In the genomic region with DNA sequence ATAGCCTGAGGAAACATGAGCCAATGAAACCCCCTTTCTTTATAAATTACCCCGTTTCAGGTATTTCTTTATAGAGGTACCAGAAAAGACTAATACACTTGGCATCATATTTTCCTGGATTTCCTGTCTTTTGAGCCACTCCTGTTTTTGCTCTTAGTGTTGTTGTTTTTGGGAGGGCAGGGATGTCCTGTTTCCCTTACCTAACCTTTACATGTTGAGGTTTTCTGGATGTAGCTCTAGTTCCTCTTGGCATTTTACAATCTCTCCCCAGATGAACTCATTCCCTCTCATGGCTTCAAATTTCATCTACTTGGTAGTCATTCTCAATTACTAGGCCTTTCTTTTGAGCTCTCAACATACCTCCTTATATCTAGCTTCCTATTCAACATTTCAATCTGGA, we compare ENCODE assay signal across 34 cellular contexts.
"Had no signal": no experiment of that assay in that cellular context is flagged by ENCODE, and none has a peak within 500 bp of the region (broad histone marks: within the 10 kb centered on the region; RNA-seq: fewer than 3 reads in every experiment).

No MANE protein-coding gene starts in this region.

- H3K9me3 Mint-ChIP-seq: activated CD8-positive, alpha-beta T cell treated with anti-CD3 and anti-CD28 coated beads for 36 hours; activated T-cell treated with anti-CD3 and anti-CD28 coated beads, Interleukin-2, amount 50 U/mL, for 4 hours; activated T-helper 17 cell treated with anti-CD3 and anti-CD28 coated beads, Interleukin-2, amount 50 U/mL, for 72 hours; endodermal cell had no signal

- FAIRE-seq: astrocyte, bronchial epithelial cell, colon had no signal

- DNase-seq: activated B cell treated with CpG ODN at 0.5 μM for 24 hours; activated CD4-positive, alpha-beta T cell treated with anti-CD3 and anti-CD28 coated beads for 48 hours; activated CD4-positive, alpha-beta T cell treated with anti-CD3 and anti-CD28 coated beads, Interleukin-2, amount 50 U/mL, for 1 hour; activated CD4-positive, alpha-beta T cell treated with anti-CD3 and anti-CD28 coated beads, Interleukin-2, amount 50 U/mL, for 48 hours; activated CD8-positive, alpha-beta memory T cell treated with anti-CD3 and anti-CD28 coated beads for 24 hours; activated CD8-positive, alpha-beta T cell treated with anti-CD3 and anti-CD28 coated beads for 36 hours; activated effector memory CD4-positive, alpha-beta T cell treated with Interleukin-2 at 50 U/mL for 16 hours; activated gamma-delta T cell treated with Interleukin-2 at 50 U/mL for 16 hours; activated naive CD4-positive, alpha-beta T cell treated with anti-CD3 and anti-CD28 coated beads, Interleukin-2, amount 50 U/mL, for 16 hours; activated naive CD4-positive, alpha-beta T cell treated with Interleukin-2 at 50 U/mL for 16 hours; activated T-cell treated with anti-CD3 and anti-CD28 coated beads, Interleukin-2, amount 50 U/mL, for 4 hours; amniotic stem cell; anterior cingulate cortex; brain microvascular endothelial cell; cortex of kidney; dorsolateral prefrontal cortex; effector memory CD4-positive, alpha-beta T cell; endodermal cell; esophagus squamous epithelium; foreskin melanocyte; glutamatergic neuron; heart left ventricle; T-helper 1 cell; T-helper 17 cell; T1000; WERI-Rb-1 had no signal

- H3K4me3 ChIP-seq: dorsolateral prefrontal cortex, esophagus squamous epithelium, heart left ventricle had no signal

- H3K4me3 Mint-ChIP-seq: activated B cell treated with CpG ODN at 0.5 μM for 24 hours; activated CD8-positive, alpha-beta T cell treated with anti-CD3 and anti-CD28 coated beads for 36 hours; activated naive CD8-positive, alpha-beta T cell; activated T-cell treated with anti-CD3 and anti-CD28 coated beads, Interleukin-2, amount 50 U/mL, for 4 hours; activated T-helper 17 cell treated with anti-CD3 and anti-CD28 coated beads, Interleukin-2, amount 50 U/mL, for 72 hours; endodermal cell; T-helper 17 cell; T-helper 2 cell treated with Interferon-gamma antibody and Interleukin-4, amounts not matched to agents 5 μg/mL and 100 μg/mL, for 36 hours had no signal

- H3K27ac Mint-ChIP-seq: activated B cell treated with CpG ODN at 0.5 μM for 24 hours; activated CD8-positive, alpha-beta T cell treated with anti-CD3 and anti-CD28 coated beads for 36 hours; activated naive CD8-positive, alpha-beta T cell; endodermal cell; T-helper 17 cell; T-helper 2 cell treated with Interferon-gamma antibody and Interleukin-4, amounts not matched to agents 5 μg/mL and 100 μg/mL, for 36 hours had no signal

- H3K4me1 Mint-ChIP-seq: activated B cell treated with CpG ODN at 0.5 μM for 24 hours, T-helper 17 cell had no signal

- ATAC-seq: activated CD4-positive, CD25-positive, alpha-beta regulatory T cell treated with anti-CD3 and anti-CD28 coated beads, Interleukin-2, amount 50 U/mL, for 24 hours; activated CD8-positive, alpha-beta T cell treated with anti-CD3 and anti-CD28 coated beads for 36 hours; activated T-cell treated with anti-CD3 and anti-CD28 coated beads, Interleukin-2, amount 50 U/mL, for 4 hours; activated T-helper 17 cell treated with anti-CD3 and anti-CD28 coated beads, Interleukin-2, amount 50 U/mL, for 72 hours; T-helper 17 cell had no signal

- H3K9me3 ChIP-seq: esophagus squamous epithelium, heart left ventricle had no signal

- H3K27me3 Mint-ChIP-seq: activated B cell treated with CpG ODN at 0.5 μM for 24 hours; activated CD8-positive, alpha-beta T cell treated with anti-CD3 and anti-CD28 coated beads for 36 hours; activated naive CD8-positive, alpha-beta T cell; activated T-helper 17 cell treated with anti-CD3 and anti-CD28 coated beads, Interleukin-2, amount 50 U/mL, for 72 hours; T-helper 17 cell had no signal

- H3K27me3 ChIP-seq: brain microvascular endothelial cell, dorsolateral prefrontal cortex, esophagus squamous epithelium, heart left ventricle had no signal

- H3K36me3 ChIP-seq: brain microvascular endothelial cell, WERI-Rb-1 had no signal

- H3K4me1 ChIP-seq: esophagus squamous epithelium had no signal

- H3K27ac ChIP-seq: brain microvascular endothelial cell, dorsolateral prefrontal cortex, epithelial cell of prostate, esophagus squamous epithelium, heart left ventricle, WERI-Rb-1 had no signal
